ENCODE assay signal across 8 cellular contexts in the genomic region with DNA sequence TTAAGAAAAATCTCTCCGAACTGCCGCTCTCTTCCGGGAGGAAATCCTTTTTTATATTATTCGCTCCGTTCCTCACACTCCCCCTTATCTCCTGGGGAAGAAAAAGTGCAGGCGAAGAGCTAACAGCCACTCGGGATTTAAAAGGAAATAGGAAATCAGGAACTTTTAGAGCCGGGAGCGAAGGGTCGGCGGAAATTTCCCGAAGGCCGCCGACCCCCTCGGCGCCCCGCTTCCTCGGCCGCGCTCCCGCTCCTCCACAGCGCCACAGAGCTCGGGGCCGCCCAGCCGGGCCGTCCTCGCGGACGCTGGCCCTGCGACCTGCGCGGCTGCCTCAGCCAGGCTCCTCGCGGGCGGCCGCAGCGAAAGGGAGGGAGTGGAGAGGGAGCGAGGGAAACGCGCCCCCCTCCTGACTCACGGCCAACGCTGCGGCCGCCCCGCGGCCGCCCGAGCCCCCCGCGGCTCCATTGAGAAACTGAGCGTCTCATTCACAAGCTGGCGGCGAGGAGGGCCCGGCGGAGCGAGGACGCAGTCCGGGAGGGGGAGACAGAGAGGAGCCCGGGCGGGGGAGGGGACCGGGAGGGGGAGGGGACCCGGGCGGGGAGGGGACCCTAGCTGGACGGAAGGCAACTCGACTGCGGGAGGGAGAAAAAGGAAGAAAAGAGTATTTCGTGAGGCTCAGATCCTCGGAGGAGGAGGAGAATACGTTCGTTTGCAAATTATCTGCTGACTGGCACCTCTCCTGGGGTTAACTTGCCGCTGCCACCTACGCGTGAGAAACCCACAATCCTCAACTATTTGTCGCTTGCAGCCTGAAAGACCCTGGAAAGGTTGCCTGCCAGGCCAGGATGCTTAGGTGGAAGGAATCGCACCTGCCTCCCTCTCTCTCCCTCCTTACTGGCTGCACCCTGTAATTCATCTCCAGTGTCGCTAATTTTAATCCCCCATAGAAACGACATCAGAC. TPM values are rescaled to one million over a fixed set of nuclear protein-coding genes. Genes with fewer than 3 reads are reported as not detected.
DNase-seq lines count a peak whose midpoint lies in the region; ATAC-seq and TF ChIP-seq lines count a peak whose summit lies in the region.

A gene (minus strand): TSS at position 368 of the 961 bp plus-strand sequence. CDS start 539 bp downstream, outside the sequence.

- peak within 1 kb of the TSS; percentile 93 for H3K4me3 Mint-ChIP-seq in T-helper 17 cell
- H3K4me3 Mint-ChIP-seq in progenitor cell of endocrine pancreas (ENCODE audit: low read depth): peak within 1 kb of the TSS; percentile 93

- no peaks in the 10 kb centered on the region for H3K9me3 Mint-ChIP-seq in progenitor cell of endocrine pancreas (ENCODE audit: low read depth)

- ATAC-seq in T-helper 17 cell: peak; percentile 86
- peak; percentile 92 for ATAC-seq in left ventricle myocardium superior
- peak; percentile 88 to 92 for ATAC-seq in upper lobe of left lung (ENCODE audit: low FRiP score in 2 of 2)

- no peaks in the 10 kb centered on the region for H3K9me3 ChIP-seq in T-helper 17 cell (ENCODE audit: control insufficient read depth, low read length, poor library complexity, severe bottlenecking)
- H3K9me3 ChIP-seq in upper lobe of left lung: no peaks in the 10 kb centered on the region

- intact Hi-C loops in left ventricle myocardium superior (cut with micrococcal nuclease): loop anchor here (5.0 kb wide), 1 partner anchor 47 kb away; no protein-coding TSS in a partner anchor

- TF ChIP-seq POLR2A in upper lobe of left lung (IDR thresholded peaks at IDR 0.05): peak in 2 of 4 donors; percentile 42 to 47

- TF ChIP-seq EP300 in upper lobe of left lung (IDR thresholded peaks at IDR 0.05): no peak

- H3K36me3 Mint-ChIP-seq in T-helper 17 cell (ENCODE audit: low read depth) (no peaks in the 10 kb centered on the region), progenitor cell of endocrine pancreas (ENCODE audit: insufficient read depth) (peaks cover 1% of the 10 kb centered on the region)

- peak within 1 kb of the TSS; percentile 86 to 94 (median 90) for H3K27ac ChIP-seq in upper lobe of left lung

- peaks cover 21% of the 10 kb centered on the region for H3K4me1 Mint-ChIP-seq in T-helper 17 cell
- H3K4me1 Mint-ChIP-seq in progenitor cell of endocrine pancreas (ENCODE audit: low read depth): peaks cover 17% of the 10 kb centered on the region

- TF ChIP-seq CTCF in progenitor cell of endocrine pancreas (IDR thresholded peaks at IDR 0.05; ENCODE audit: unreplicated experiment) (peak; percentile 53), upper lobe of left lung (IDR thresholded peaks at IDR 0.05) (peak in 5 of 6 experiments; percentile 9 to 67 (median 34))

- peaks cover 12 to 20% (median 16%) of the 10 kb centered on the region in 4 donors for H3K4me1 ChIP-seq in upper lobe of left lung

- H3K27ac Mint-ChIP-seq in T-helper 17 cell (peak within 1 kb of the TSS; percentile 93), progenitor cell of endocrine pancreas (peak within 1 kb of the TSS; percentile 95)

- 1% methylated on average over 43 to 74 of the region's 77 CpGs for WGBS in upper lobe of left lung, 2 donors

- DNase-seq in DMS53 (lab: John Stamatoyannopoulos, UW) (peak; percentile 70), GOT3 (lab: John Stamatoyannopoulos, UW) (peak; percentile 47), NCI-H1105 (lab: John Stamatoyannopoulos, UW) (peak; percentile 21), T-helper 17 cell (peak; percentile 57 to 63 (median 61)), amniotic stem cell (lab: John Stamatoyannopoulos, UW) (peak; percentile 69), left ventricle myocardium superior (peak; percentile 89), progenitor cell of endocrine pancreas (ENCODE audit: low spot score, unreplicated experiment) (peak; percentile 77), upper lobe of left lung (peak; percentile 82 to 94)

- peak within 1 kb of the TSS; percentile 77 to 96 (median 86) for H3K4me3 ChIP-seq in upper lobe of left lung

- no peaks in the 10 kb centered on the region for H3K27me3 ChIP-seq in upper lobe of left lung

- no peaks in the 10 kb centered on the region for H3K36me3 ChIP-seq in upper lobe of left lung

- H3K27me3 Mint-ChIP-seq in T-helper 17 cell (no peaks in the 10 kb centered on the region), progenitor cell of endocrine pancreas (no peaks in the 10 kb centered on the region)

RNA-seq across cellular contexts. Expression of the gene that starts here (rescaled TPM):
- total RNA-seq in T-helper 17 cell (10 to 100 TPM; 19.8 to 21.6 TPM), left ventricle myocardium superior (6.6 TPM), progenitor cell of endocrine pancreas (35.2 and 37.1 TPM in 2 replicates), upper lobe of left lung (10 to 100 TPM in 4 of 6 donors, 1 to 10 TPM in 2; 8.4 to 32.9 (median 22.7) TPM)

Comparison
In these comparisons a context has a peak if more than half of its experiments do, and no peak if none do; other contexts are left out.
1. Peak in every context shown above with its lines: DNase-seq, ATAC-seq, H3K4me3 ChIP-seq and H3K27ac ChIP-seq.
2. DNase-seq: peak in every context shown above with its lines; median percentile 89 in left ventricle myocardium superior; 88 in upper lobe of left lung; 77 in progenitor cell of endocrine pancreas; 70 in DMS53; 69 in amniotic stem cell; 61 in T-helper 17 cell; 47 in GOT3; 21 in NCI-H1105.